In genomic region chr5:138752951-138753793, GRCh38 we compare ENCODE assay signal across 9 cellular contexts. TPM values are rescaled to one million over a fixed set of nuclear protein-coding genes. Genes with fewer than 3 reads are reported as not detected.
DNase-seq lines count a peak whose midpoint lies in the region; ATAC-seq, FAIRE-seq and TF ChIP-seq lines count a peak whose summit lies in the region.
"Had no signal": no experiment of that assay in that cellular context is flagged by ENCODE, and none has a peak within 500 bp of the region (broad histone marks: within the 10 kb centered on the region; RNA-seq: fewer than 3 reads in every experiment).

Gene CTNNA1 (plus strand): TSS chr5:138753425. CDS start chr5:138781925, 28,500 bp downstream.

- no peak for FAIRE-seq in astrocyte (lab: Jason Lieb, UNC)
- FAIRE-seq: colon had no signal

- H3K27ac ChIP-seq in CD8-positive, alpha-beta T cell (ENCODE audit: low read depth, low read length) = no peak within 1 kb of the TSS
- H3K27ac ChIP-seq in astrocyte (ENCODE audit: low read depth, low read length) (peak within 1 kb of the TSS; percentile 93), right cardiac atrium (ENCODE audit: low read length) (peak within 1 kb of the TSS; percentile 94), rectal smooth muscle tissue (ENCODE audit: low read depth, low read length) (peak within 1 kb of the TSS; percentile 97), vagina (peak within 1 kb of the TSS; percentile 96)

- peaks cover 15% of the 10 kb centered on the region for H3K4me1 Mint-ChIP-seq in CD8-positive, alpha-beta T cell (ENCODE audit: low read depth)
- peaks cover 19% of the 10 kb centered on the region for H3K4me1 Mint-ChIP-seq in astrocyte (ENCODE audit: low read depth, unreplicated experiment)

- H3K9me3 Mint-ChIP-seq in CD8-positive, alpha-beta T cell = peaks cover 5% of the 10 kb centered on the region
- H3K9me3 Mint-ChIP-seq in astrocyte (ENCODE audit: unreplicated experiment) = peaks cover 2% of the 10 kb centered on the region

- ATAC-seq in CD8-positive, alpha-beta T cell = peak; percentile 79
- peak; percentile 47 for ATAC-seq in GM21381 (IDR thresholded peaks at IDR 0.05; ENCODE audit: unreplicated experiment)
- peak; percentile 74 to 84 for ATAC-seq in right cardiac atrium

- H3K9me3 ChIP-seq in CD8-positive, alpha-beta T cell (ENCODE audit: low read length) = no peaks in the 10 kb centered on the region
- H3K9me3 ChIP-seq in astrocyte (ENCODE audit: insufficient read depth, low read depth, low read length) (no peaks in the 10 kb centered on the region), right cardiac atrium (ENCODE audit: control insufficient read depth, low read length) (no peaks in the 10 kb centered on the region), vagina (no peaks in the 10 kb centered on the region)

- H4K20me1 ChIP-seq in astrocyte (ENCODE audit: insufficient read depth, low read length) = peaks cover 36% of the 10 kb centered on the region

- DNase-seq in CD8-positive, alpha-beta T cell = peak in 6 of 7 experiments; percentile 33 to 68 (median 44)
- DNase-seq in LHCN-M2 (ENCODE audit: low read depth) (peak; percentile 53), T-helper 2 cell (peak; percentile 21 to 54 (median 33)), astrocyte (ENCODE audit: low read depth) (peak; percentile 45), right cardiac atrium (peak; percentile 81 to 93 (median 91)), vagina (ENCODE audit: extremely low spot score in 2 of 2) (peak in 1 of 2 donors; percentile 91)

- H3K4me3 Mint-ChIP-seq in CD8-positive, alpha-beta T cell = peak within 1 kb of the TSS; percentile 81
- H3K4me3 Mint-ChIP-seq in astrocyte (ENCODE audit: unreplicated experiment) = peak within 1 kb of the TSS; percentile 92

- no peak for TF ChIP-seq CTCF in CD8-positive, alpha-beta T cell (IDR thresholded peaks at IDR 0.05)
- TF ChIP-seq CTCF in astrocyte (IDR thresholded peaks at IDR 0.05; ENCODE audit: insufficient read depth, low read depth, low read length) (no peak), vagina (IDR thresholded peaks at IDR 0.05) (no peak)

- H3K9ac ChIP-seq in astrocyte (ENCODE audit: low read length) (peak within 1 kb of the TSS; percentile 95), rectal smooth muscle tissue (ENCODE audit: low read length) (peak within 1 kb of the TSS; percentile 88)

- peaks cover 14% of the 10 kb centered on the region for H3K4me1 ChIP-seq in CD8-positive, alpha-beta T cell (ENCODE audit: insufficient read depth, low read length)
- H3K4me1 ChIP-seq in astrocyte (ENCODE audit: insufficient read depth, low read length) (peaks cover 16% of the 10 kb centered on the region), right cardiac atrium (ENCODE audit: control insufficient read depth, insufficient read depth, low read length) (peaks cover 7% of the 10 kb centered on the region), rectal smooth muscle tissue (ENCODE audit: control insufficient read depth, insufficient read depth, low read length) (peaks cover 9% of the 10 kb centered on the region), vagina (peaks cover 35% of the 10 kb centered on the region)

- no peaks in the 10 kb centered on the region for H3K36me3 ChIP-seq in CD8-positive, alpha-beta T cell (ENCODE audit: insufficient read depth, low read length)
- H3K36me3 ChIP-seq in astrocyte (ENCODE audit: insufficient read depth, low read length) = no peaks in the 10 kb centered on the region
- H3K36me3 ChIP-seq in rectal smooth muscle tissue (ENCODE audit: control insufficient read depth, insufficient read depth, low read length) = no peaks in the 10 kb centered on the region
- peaks cover 0 to 3% of the 10 kb centered on the region in 2 donors for H3K36me3 ChIP-seq in vagina

- POLR2A ChIA-PET in CD8-positive, alpha-beta T cell (lab: Charles Lee) = no interaction called here

- intact Hi-C loops in CD8-positive, alpha-beta T cell (cut with DNase I, micrococcal nuclease) = loop anchor here in 1 of 2 experiments (10.0 kb wide), 2 partner anchors 98 to 178 kb away; partner anchors contain the start of gene HSPA9
- intact Hi-C loops in right cardiac atrium (cut with DNase I) = no loop called here
- intact Hi-C loops in vagina (cut with DNase I) = loop anchor here (10.0 kb wide), 1 partner anchor 178 kb away; the partner anchor contains the start of gene HSPA9

- H3K27me3 ChIP-seq in CD8-positive, alpha-beta T cell (ENCODE audit: insufficient read depth, low read length) = peaks cover 7% of the 10 kb centered on the region
- H3K27me3 ChIP-seq in astrocyte (ENCODE audit: insufficient read depth, low read length) (no peaks in the 10 kb centered on the region), right cardiac atrium (ENCODE audit: control insufficient read depth, insufficient read depth) (no peaks in the 10 kb centered on the region), rectal smooth muscle tissue (ENCODE audit: control insufficient read depth, insufficient read depth, low read length) (no peaks in the 10 kb centered on the region), vagina (no peaks in the 10 kb centered on the region)

- peaks cover 47% of the 10 kb centered on the region for H3K79me2 ChIP-seq in astrocyte (ENCODE audit: insufficient read depth, low read length)

- H3K27me3 Mint-ChIP-seq in CD8-positive, alpha-beta T cell (ENCODE audit: low read depth) = peaks cover 39% of the 10 kb centered on the region
- H3K27me3 Mint-ChIP-seq in astrocyte (ENCODE audit: low read depth, unreplicated experiment) = peaks cover 4% of the 10 kb centered on the region

- H3K4me2 ChIP-seq in astrocyte (ENCODE audit: low read length) = peak within 1 kb of the TSS; percentile 83

- CTCF ChIA-PET in CD8-positive, alpha-beta T cell (lab: Charles Lee) = no interaction called here

- H2AFZ ChIP-seq in astrocyte (ENCODE audit: low read depth, low read length) = peak within 1 kb of the TSS; percentile 78

- under 1% methylated on average over 101 of the region's 102 CpGs for WGBS in right cardiac atrium

- peak in 1 of 2 donors; percentile 73 for TF ChIP-seq POLR2A in vagina (IDR thresholded peaks at IDR 0.05)

- H3K27ac Mint-ChIP-seq in CD8-positive, alpha-beta T cell = no peak within 1 kb of the TSS
- peak within 1 kb of the TSS; percentile 77 for H3K27ac Mint-ChIP-seq in astrocyte (ENCODE audit: unreplicated experiment)

- peaks cover 3% of the 10 kb centered on the region for H3K36me3 Mint-ChIP-seq in CD8-positive, alpha-beta T cell
- H3K36me3 Mint-ChIP-seq in astrocyte (ENCODE audit: low read depth, unreplicated experiment) = peaks cover 12% of the 10 kb centered on the region

- peak within 1 kb of the TSS; percentile 45 for H3K4me3 ChIP-seq in CD8-positive, alpha-beta T cell (ENCODE audit: low read depth, low read length)
- peak within 1 kb of the TSS; percentile 88 for H3K4me3 ChIP-seq in astrocyte (ENCODE audit: insufficient read depth, low read depth, low read length)
- peak within 1 kb of the TSS; percentile 97 for H3K4me3 ChIP-seq in right cardiac atrium (ENCODE audit: low read length)
- H3K4me3 ChIP-seq in rectal smooth muscle tissue (ENCODE audit: low read length) = peak within 1 kb of the TSS; percentile 87
- peak within 1 kb of the TSS; percentile 92 to 94 for H3K4me3 ChIP-seq in vagina

RNA-seq across cellular contexts. Expression of gene CTNNA1, which starts in this region (rescaled TPM):
- total RNA-seq in CD8-positive, alpha-beta T cell = 1 to 10 TPM; 2.9 to 5.0 TPM
- total RNA-seq in LHCN-M2 (2014; rRNA removed) (225 and 232 TPM in 2 replicates), astrocyte (312 and 359 TPM in 2 replicates), right cardiac atrium (100 to 1,000 TPM; 264 to 360 (median 290) TPM), vagina (304 TPM)
- polyA plus RNA-seq in LHCN-M2 (2012) = 195 TPM
- 163 TPM for polyA plus RNA-seq in right cardiac atrium

Comparison
In these comparisons a context has a peak if more than half of its experiments do, and no peak if none do; other contexts are left out.
1. RNA of gene CTNNA1 (total RNA-seq): 312 to 359 TPM in astrocyte, 304 TPM in vagina (single experiment), 264 to 360 TPM in right cardiac atrium and 225 to 232 TPM in LHCN-M2; 2.9 to 5.0 TPM in CD8-positive, alpha-beta T cell; every median in the first group is over 10 times any median in the second.
2. H3K4me3 ChIP-seq: peak in every context shown above with its lines; median percentile 97 in right cardiac atrium; 93 in vagina; 88 in astrocyte; 87 in rectal smooth muscle tissue; 45 in CD8-positive, alpha-beta T cell.
3. Peak in every context shown above with its lines, with median percentiles within 50 percentile points of each other: ATAC-seq.